ENCODE assay signal across 9 cellular contexts in the genomic region with DNA sequence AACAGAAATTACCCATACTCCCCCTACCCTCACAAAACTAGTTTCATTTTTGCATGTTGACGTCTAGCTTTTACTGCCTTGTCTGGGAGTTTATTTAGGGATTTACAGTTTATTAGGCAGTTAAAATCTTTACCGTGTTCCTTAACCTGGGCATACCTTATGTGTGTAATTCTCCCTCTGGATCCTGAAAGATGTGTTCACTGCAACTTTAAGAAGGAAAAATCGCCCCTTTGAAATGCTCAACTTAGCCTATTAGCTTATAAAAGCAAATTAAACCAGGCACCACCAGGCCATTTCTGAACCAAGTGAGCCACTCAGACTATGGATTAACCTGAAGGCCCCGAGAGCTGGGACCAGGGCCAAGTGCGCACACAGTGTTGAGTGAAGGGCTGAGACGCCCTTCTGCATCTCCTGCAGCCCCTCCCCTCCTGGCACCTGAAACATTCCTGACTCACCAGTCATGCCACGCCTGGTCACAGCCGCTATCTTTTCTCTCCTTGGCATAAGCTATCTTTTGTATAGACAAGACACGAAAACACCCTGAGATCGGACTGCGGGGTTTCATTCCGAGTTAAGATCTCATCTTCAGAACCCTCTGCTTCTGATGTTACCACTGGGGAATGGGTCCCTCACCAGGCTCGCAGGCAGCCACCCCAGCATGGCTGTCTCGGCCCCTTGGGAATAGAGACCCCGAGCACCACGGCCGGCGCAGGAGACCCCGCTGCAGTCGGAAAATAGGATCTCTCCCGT.
DNase-seq lines count a peak whose midpoint lies in the region; ATAC-seq and TF ChIP-seq lines count a peak whose summit lies in the region.
"Had no signal": no experiment of that assay in that cellular context is flagged by ENCODE, and none has a peak within 500 bp of the region (broad histone marks: within the 10 kb centered on the region; RNA-seq: fewer than 3 reads in every experiment).

No MANE protein-coding gene starts in this region.

- H3K36me3 ChIP-seq in right atrium auricular region (no peaks in the 10 kb centered on the region), upper lobe of right lung (no peaks in the 10 kb centered on the region)

- WGBS in lower leg skin, 2 donors, result 21 to 38% methylated on average over 20 to 21 of the region's 21 CpGs

- H3K27ac ChIP-seq in right atrium auricular region, result peak overlapping the region; percentile 77 to 85
- H3K27ac ChIP-seq in upper lobe of right lung, result no peak overlapping the region

- ATAC-seq in upper lobe of right lung, result peak; percentile 85
- ATAC-seq: stimulated activated memory B cell treated with anti-CD40 and anti-IgM and Interleukin-4, amounts not matched to agents 10 μg/mL and 1 μg/mL and 100 μg/mL, for 72 hours had no signal

- intact Hi-C loops in upper lobe of right lung (cut with DNase I), result no loop called here
- intact Hi-C loops in lower leg skin (cut with DNase I; ENCODE audit: low total_unique reads), result no loop called here

- TF ChIP-seq EP300 in Ishikawa (IDR thresholded peaks at IDR 0.05; ENCODE audit: borderline replicate concordance), result no peak

- H3K9me3 ChIP-seq in right atrium auricular region (no peaks in the 10 kb centered on the region), upper lobe of right lung (no peaks in the 10 kb centered on the region)

- H3K4me1 ChIP-seq in right atrium auricular region (peaks cover 0 to 59% of the 10 kb centered on the region in 2 donors), upper lobe of right lung (peaks cover 2% of the 10 kb centered on the region)

- no peak for TF ChIP-seq RAD21 in Ishikawa (IDR thresholded peaks at IDR 0.05; ENCODE audit: low read depth)

- TF ChIP-seq CTCF in right atrium auricular region (IDR thresholded peaks at IDR 0.05) (no peak), upper lobe of right lung (IDR thresholded peaks at IDR 0.05) (no peak), lower leg skin (IDR thresholded peaks at IDR 0.05) (no peak)

- H3K27me3 ChIP-seq in right atrium auricular region (no peaks in the 10 kb centered on the region), upper lobe of right lung (peaks cover 7% of the 10 kb centered on the region)

- DNase-seq in SHP77 (lab: John Stamatoyannopoulos, UW) (peak; percentile 76 to 90), right atrium auricular region (ENCODE audit: low spot score) (peak; percentile 73), upper lobe of right lung (peak; percentile 90), retina (no peak), lower leg skin (ENCODE audit: low spot score in 2 of 2) (no peak), RPMI8226 (no peak)
- no peak for DNase-seq in stimulated activated CD4-positive, alpha-beta T cell treated with anti-CD3 and anti-CD28 coated beads, Interleukin-4, amount 100 ng/mL, for 24 hours

- no peak for TF ChIP-seq POLR2A in lower leg skin (IDR thresholded peaks at IDR 0.05)

- peak overlapping the region; percentile 28 to 37 for H3K4me3 ChIP-seq in right atrium auricular region
- no peak overlapping the region for H3K4me3 ChIP-seq in upper lobe of right lung
- no peak overlapping the region for H3K4me3 ChIP-seq in lower leg skin (ENCODE audit: low read depth, poor library complexity, severe bottlenecking)

TF ChIP-seq in Ishikawa, 13 proteins besides CTCF, POLR2A, EP300 and RAD21:
- TF ChIP-seq YY1 (IDR thresholded peaks at IDR 0.05; ENCODE audit: low read depth) (no peak), CEBPB (IDR thresholded peaks at IDR 0.05) (no peak), TEAD4 (IDR thresholded peaks at IDR 0.05) (no peak), NFIC (IDR thresholded peaks at IDR 0.05) (peak; percentile 39; the same call in 1 of the 2 replicates), FOXM1 (IDR thresholded peaks at IDR 0.05; ENCODE audit: borderline replicate concordance, low read depth) (no peak), TCF12 (IDR thresholded peaks at IDR 0.05; ENCODE audit: low read depth) (no peak), ZBTB7A (IDR thresholded peaks at IDR 0.05; ENCODE audit: low read depth) (no peak)
- TF ChIP-seq, protein P1, sequence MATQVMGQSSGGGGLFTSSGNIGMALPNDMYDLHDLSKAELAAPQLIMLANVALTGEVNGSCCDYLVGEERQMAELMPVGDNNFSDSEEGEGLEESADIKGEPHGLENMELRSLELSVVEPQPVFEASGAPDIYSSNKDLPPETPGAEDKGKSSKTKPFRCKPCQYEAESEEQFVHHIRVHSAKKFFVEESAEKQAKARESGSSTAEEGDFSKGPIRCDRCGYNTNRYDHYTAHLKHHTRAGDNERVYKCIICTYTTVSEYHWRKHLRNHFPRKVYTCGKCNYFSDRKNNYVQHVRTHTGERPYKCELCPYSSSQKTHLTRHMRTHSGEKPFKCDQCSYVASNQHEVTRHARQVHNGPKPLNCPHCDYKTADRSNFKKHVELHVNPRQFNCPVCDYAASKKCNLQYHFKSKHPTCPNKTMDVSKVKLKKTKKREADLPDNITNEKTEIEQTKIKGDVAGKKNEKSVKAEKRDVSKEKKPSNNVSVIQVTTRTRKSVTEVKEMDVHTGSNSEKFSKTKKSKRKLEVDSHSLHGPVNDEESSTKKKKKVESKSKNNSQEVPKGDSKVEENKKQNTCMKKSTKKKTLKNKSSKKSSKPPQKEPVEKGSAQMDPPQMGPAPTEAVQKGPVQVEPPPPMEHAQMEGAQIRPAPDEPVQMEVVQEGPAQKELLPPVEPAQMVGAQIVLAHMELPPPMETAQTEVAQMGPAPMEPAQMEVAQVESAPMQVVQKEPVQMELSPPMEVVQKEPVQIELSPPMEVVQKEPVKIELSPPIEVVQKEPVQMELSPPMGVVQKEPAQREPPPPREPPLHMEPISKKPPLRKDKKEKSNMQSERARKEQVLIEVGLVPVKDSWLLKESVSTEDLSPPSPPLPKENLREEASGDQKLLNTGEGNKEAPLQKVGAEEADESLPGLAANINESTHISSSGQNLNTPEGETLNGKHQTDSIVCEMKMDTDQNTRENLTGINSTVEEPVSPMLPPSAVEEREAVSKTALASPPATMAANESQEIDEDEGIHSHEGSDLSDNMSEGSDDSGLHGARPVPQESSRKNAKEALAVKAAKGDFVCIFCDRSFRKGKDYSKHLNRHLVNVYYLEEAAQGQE (IDR thresholded peaks at IDR 0.05; ENCODE audit: low read depth), result no peak
- TF ChIP-seq, protein P2, sequence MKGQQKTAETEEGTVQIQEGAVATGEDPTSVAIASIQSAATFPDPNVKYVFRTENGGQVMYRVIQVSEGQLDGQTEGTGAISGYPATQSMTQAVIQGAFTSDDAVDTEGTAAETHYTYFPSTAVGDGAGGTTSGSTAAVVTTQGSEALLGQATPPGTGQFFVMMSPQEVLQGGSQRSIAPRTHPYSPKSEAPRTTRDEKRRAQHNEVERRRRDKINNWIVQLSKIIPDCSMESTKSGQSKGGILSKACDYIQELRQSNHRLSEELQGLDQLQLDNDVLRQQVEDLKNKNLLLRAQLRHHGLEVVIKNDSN (IDR thresholded peaks at IDR 0.05), result no peak

Comparison
In these comparisons a context has a peak if more than half of its experiments do, and no peak if none do; other contexts are left out.
1. DNase-seq: peak in SHP77 (2 of 2), right atrium auricular region (single experiment) and upper lobe of right lung (single experiment); none in stimulated activated CD4-positive, alpha-beta T cell treated with anti-CD3 and anti-CD28 coated beads, Interleukin-4, amount 100 ng/mL, for 24 hours (single experiment), retina (single experiment), lower leg skin (0 of 2) and RPMI8226 (single experiment).
2. H3K4me3 ChIP-seq: peak in right atrium auricular region (2 of 2); none in upper lobe of right lung (single experiment) and lower leg skin (single experiment).